ENCODE assay signal across 23 cellular contexts in genomic region chr6:82570083-82570482, GRCh38.
DNase-seq lines count a peak whose midpoint lies in the region; TF ChIP-seq lines count a peak whose summit lies in the region.
"Had no signal": no experiment of that assay in that cellular context is flagged by ENCODE, and none has a peak within 500 bp of the region (broad histone marks: within the 10 kb centered on the region; RNA-seq: fewer than 3 reads in every experiment).

No MANE protein-coding gene starts in this region.

- TF ChIP-seq CTCF in neural progenitor cell (IDR thresholded peaks at IDR 0.05) = no peak

- H3K36me3 ChIP-seq in neural progenitor cell = no peaks in the 10 kb centered on the region
- H3K36me3 ChIP-seq: ascending aorta, BLaER1, gastrocnemius medialis, upper lobe of left lung had no signal

- peaks cover 6% of the 10 kb centered on the region for H3K9me3 Mint-ChIP-seq in neural progenitor cell
- H3K9me3 Mint-ChIP-seq in activated CD4-positive, alpha-beta T cell treated with anti-CD3 and anti-CD28 coated beads, Interleukin-2, amount 10 ng/mL, durations not matched to agents 24 days and 14 days = no peaks in the 10 kb centered on the region
- H3K9me3 Mint-ChIP-seq: stimulated activated naive CD8-positive, alpha-beta T cell treated with anti-CD3 and anti-CD28 coated beads, Interleukin-15, Interleukin-2, amounts not matched to agents 100 ng/mL and 50 ng/mL, for 24 hours had no signal

- peaks cover 19% of the 10 kb centered on the region for H3K4me1 Mint-ChIP-seq in neural progenitor cell
- no peaks in the 10 kb centered on the region for H3K4me1 Mint-ChIP-seq in activated CD4-positive, alpha-beta T cell treated with anti-CD3 and anti-CD28 coated beads, Interleukin-2, amount 10 ng/mL, durations not matched to agents 24 days and 14 days
- H3K4me1 Mint-ChIP-seq: activated CD4-positive, alpha-beta T cell treated with anti-CD3 and anti-CD28 coated beads for 36 hours; naive B cell had no signal

- no peaks in the 10 kb centered on the region for H3K27me3 Mint-ChIP-seq in neural progenitor cell (ENCODE audit: insufficient read depth, low read depth)
- H3K27me3 Mint-ChIP-seq in activated CD4-positive, alpha-beta T cell treated with anti-CD3 and anti-CD28 coated beads, Interleukin-2, amount 10 ng/mL, durations not matched to agents 24 days and 14 days = no peaks in the 10 kb centered on the region
- H3K27me3 Mint-ChIP-seq: activated CD4-positive, alpha-beta T cell treated with anti-CD3 and anti-CD28 coated beads for 36 hours; naive B cell; stimulated activated naive CD8-positive, alpha-beta T cell treated with anti-CD3 and anti-CD28 coated beads, Interleukin-15, Interleukin-2, amounts not matched to agents 100 ng/mL and 50 ng/mL, for 24 hours had no signal

- H3K4me3 Mint-ChIP-seq in neural progenitor cell = no peak overlapping the region
- no peak overlapping the region for H3K4me3 Mint-ChIP-seq in activated CD4-positive, alpha-beta T cell treated with anti-CD3 and anti-CD28 coated beads, Interleukin-2, amount 10 ng/mL, durations not matched to agents 24 days and 14 days
- H3K4me3 Mint-ChIP-seq: activated CD4-positive, alpha-beta T cell treated with anti-CD3 and anti-CD28 coated beads for 36 hours; naive B cell; stimulated activated naive CD8-positive, alpha-beta T cell treated with anti-CD3 and anti-CD28 coated beads, Interleukin-15, Interleukin-2, amounts not matched to agents 100 ng/mL and 50 ng/mL, for 24 hours had no signal

- intact Hi-C loops in activated CD4-positive, alpha-beta T cell treated with anti-CD3 and anti-CD28 coated beads, Interleukin-2, amount 10 ng/mL, durations not matched to agents 24 days and 14 days (cut with micrococcal nuclease) = no loop called here

- no peak overlapping the region for H3K4me3 ChIP-seq in neural progenitor cell
- H3K4me3 ChIP-seq: ascending aorta, BLaER1, coronary artery, gastrocnemius medialis, upper lobe of left lung had no signal

- no peak overlapping the region for H3K4me2 ChIP-seq in neural progenitor cell
- H3K4me2 ChIP-seq: BLaER1 had no signal

- H3K27me3 ChIP-seq in neural progenitor cell = no peaks in the 10 kb centered on the region
- H3K27me3 ChIP-seq: ascending aorta, BLaER1, gastrocnemius medialis, upper lobe of left lung had no signal

- H3K9ac ChIP-seq in neural progenitor cell = no peak overlapping the region
- H3K9ac ChIP-seq: BLaER1 had no signal

- no peaks in the 10 kb centered on the region for H4K20me1 ChIP-seq in neural progenitor cell (ENCODE audit: low read depth)
- H4K20me1 ChIP-seq: BLaER1 had no signal

- H2AFZ ChIP-seq in neural progenitor cell (replicated peaks) = peak overlapping the region; percentile 37

- in situ Hi-C loops in G401 (cut with HindIII; ENCODE audit: low sequenced_read_pairs) = no loop called here

- no peak overlapping the region for H3K27ac ChIP-seq in neural progenitor cell
- H3K27ac ChIP-seq: ascending aorta, BLaER1, coronary artery, gastrocnemius medialis, upper lobe of left lung had no signal

- H3K27ac Mint-ChIP-seq in neural progenitor cell = no peak overlapping the region
- H3K27ac Mint-ChIP-seq in activated CD4-positive, alpha-beta T cell treated with anti-CD3 and anti-CD28 coated beads, Interleukin-2, amount 10 ng/mL, durations not matched to agents 24 days and 14 days = no peak overlapping the region
- H3K27ac Mint-ChIP-seq: activated CD4-positive, alpha-beta T cell treated with anti-CD3 and anti-CD28 coated beads for 36 hours; stimulated activated naive CD8-positive, alpha-beta T cell treated with anti-CD3 and anti-CD28 coated beads, Interleukin-15, Interleukin-2, amounts not matched to agents 100 ng/mL and 50 ng/mL, for 24 hours had no signal

- peaks cover 28% of the 10 kb centered on the region for H3K4me1 ChIP-seq in neural progenitor cell
- H3K4me1 ChIP-seq: ascending aorta, gastrocnemius medialis, upper lobe of left lung had no signal

- no peaks in the 10 kb centered on the region for H3K9me3 ChIP-seq in neural progenitor cell (ENCODE audit: low read depth)
- H3K9me3 ChIP-seq: ascending aorta, BLaER1, gastrocnemius medialis, upper lobe of left lung had no signal

- DNase-seq in LHCN-M2 (ENCODE audit: low read depth) = peak; percentile 31
- peak; percentile 96 for DNase-seq in NCI-H2029 (lab: John Stamatoyannopoulos, UW)
- peak; percentile 87 to 94 for DNase-seq in SHP77 (lab: John Stamatoyannopoulos, UW)
- DNase-seq in neural progenitor cell (ENCODE audit: low spot score) = no peak
- no peak for DNase-seq in NCI-H1694 (lab: John Stamatoyannopoulos, UW)
- DNase-seq in G401 (ENCODE audit: low spot score) = no peak
- DNase-seq in activated CD4-positive, alpha-beta T cell treated with anti-CD3 and anti-CD28 coated beads, Interleukin-2, amount 10 ng/mL, durations not matched to agents 24 days and 14 days = no peak
- DNase-seq in pons (ENCODE audit: low spot score) = no peak
- DNase-seq: activated CD4-positive, alpha-beta T cell treated with anti-CD3 and anti-CD28 coated beads for 36 hours; activated CD8-positive, alpha-beta memory T cell treated with anti-CD3 and anti-CD28 coated beads, Interleukin-2, amount 50 U/mL, for 48 hours; activated naive CD4-positive, alpha-beta T cell; DND-41; gastrocnemius medialis; KBM-7; naive B cell; NCI-H1048; stimulated activated CD4-positive, alpha-beta T cell treated with anti-CD3 and anti-CD28 coated beads, Interleukin-15, amount 100 ng/mL, for 24 hours; T1000; upper lobe of left lung had no signal

- no peaks in the 10 kb centered on the region for H3K79me2 ChIP-seq in neural progenitor cell (ENCODE audit: low read depth)

- H3K36me3 Mint-ChIP-seq in neural progenitor cell = no peaks in the 10 kb centered on the region
- no peaks in the 10 kb centered on the region for H3K36me3 Mint-ChIP-seq in activated CD4-positive, alpha-beta T cell treated with anti-CD3 and anti-CD28 coated beads, Interleukin-2, amount 10 ng/mL, durations not matched to agents 24 days and 14 days (ENCODE audit: low read depth)
- H3K36me3 Mint-ChIP-seq: naive B cell had no signal

- H3F3A ChIP-seq in neural progenitor cell (ENCODE audit: low read depth) = no peaks in the 10 kb centered on the region

Comparison
In these comparisons a context has a peak if more than half of its experiments do, and no peak if none do; other contexts are left out.
1. DNase-seq: peak in LHCN-M2 (single experiment), NCI-H2029 (single experiment) and SHP77 (2 of 2); none in neural progenitor cell (single experiment), NCI-H1694 (single experiment), G401 (single experiment), activated CD4-positive, alpha-beta T cell treated with anti-CD3 and anti-CD28 coated beads, Interleukin-2, amount 10 ng/mL, durations not matched to agents 24 days and 14 days (single experiment) and pons (single experiment).